Comparison of ENCODE assay signal across 24 cellular contexts in the genomic region with DNA sequence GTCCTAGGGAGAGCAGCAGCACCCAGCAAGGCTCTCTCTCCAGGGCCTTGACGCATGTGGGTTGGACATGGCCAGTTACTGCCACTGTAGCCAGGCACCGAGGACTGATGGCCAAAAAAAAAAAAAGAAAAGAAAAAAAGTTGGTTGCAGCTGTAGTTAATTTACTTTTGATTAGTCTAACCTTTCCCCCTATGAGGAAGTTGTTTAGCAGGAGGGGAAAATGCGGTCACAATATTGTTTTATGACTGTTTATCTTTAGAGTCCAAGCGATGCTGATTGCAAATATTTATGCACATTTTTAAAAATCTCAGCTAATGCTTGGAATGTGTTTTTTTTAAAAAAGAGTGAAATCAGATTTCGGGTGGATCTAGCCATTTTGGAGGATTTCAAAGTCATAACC.
"Had no signal": no experiment of that assay in that cellular context is flagged by ENCODE, and none has a peak within 500 bp of the region (broad histone marks: within the 10 kb centered on the region; RNA-seq: fewer than 3 reads in every experiment).

No MANE protein-coding gene starts in this region.

- H3K4me3 ChIP-seq: coronary artery, dorsolateral prefrontal cortex, right atrium auricular region, tibial nerve had no signal

- ATAC-seq: activated T-cell treated with anti-CD3 and anti-CD28 coated beads, Interleukin-2, amount 50 U/mL, for 4 hours; activated T-helper 17 cell treated with anti-CD3 and anti-CD28 coated beads, Interleukin-2, amount 50 U/mL, for 72 hours; left ventricle myocardium superior; T-helper 17 cell; WTC11 had no signal

- H3K27ac ChIP-seq: brain microvascular endothelial cell, coronary artery, dorsolateral prefrontal cortex, parathyroid adenoma, right atrium auricular region, tibial nerve had no signal

- DNase-seq: activated CD4-positive, alpha-beta memory T cell treated with anti-CD3 and anti-CD28 coated beads, Interleukin-2, amount 10 ng/mL, durations not matched to agents 7 days and 5 days; activated CD4-positive, alpha-beta T cell treated with anti-CD3 and anti-CD28 coated beads for 1 hour; activated CD4-positive, alpha-beta T cell treated with anti-CD3 and anti-CD28 coated beads, Interleukin-2, amount 10 ng/mL, durations not matched to agents 7 days and 5 days; activated gamma-delta T cell treated with Interleukin-2 at 50 U/mL for 16 hours; activated naive CD4-positive, alpha-beta T cell treated with anti-CD3 and anti-CD28 coated beads, Interleukin-2, amount 50 U/mL, for 16 hours; activated T-cell treated with anti-CD3 and anti-CD28 coated beads, Interleukin-2, amount 50 U/mL, for 4 hours; amniotic stem cell; brain microvascular endothelial cell; dorsolateral prefrontal cortex; effector memory CD4-positive, alpha-beta T cell; erythroblast; foreskin melanocyte; left ventricle myocardium superior; naive B cell; nephron progenitor cell; nucleus accumbens; stimulated activated naive CD4-positive, alpha-beta T cell; T-helper 17 cell had no signal

- H3K27me3 ChIP-seq: right atrium auricular region had no signal

- H3K36me3 ChIP-seq: brain microvascular endothelial cell, right atrium auricular region, tibial nerve had no signal

- H3K4me1 ChIP-seq: parathyroid adenoma, right atrium auricular region had no signal

- H3K9me3 ChIP-seq: right atrium auricular region, tibial nerve had no signal
